In genomic region chr2:51108794-51109193, GRCh38 we compare ENCODE assay signal across 3 cellular contexts.
TF ChIP-seq lines count a peak whose summit lies in the region.

No MANE protein-coding gene starts in this region.

TF ChIP-seq in IMR-90, 13 proteins besides CTCF, POLR2A, EP300 and RAD21 (continued from another document):
- TF ChIP-seq BHLHE40 (IDR thresholded peaks at IDR 0.05; ENCODE audit: low read depth, low read length) (no peak), MXI1 (IDR thresholded peaks at IDR 0.05; ENCODE audit: borderline replicate concordance, low read depth, low read length) (no peak)

TF ChIP-seq in H1, 55 proteins besides CTCF, POLR2A, EP300 and RAD21 (continued from another document):
- no peak for TF ChIP-seq TAF7 (optimal IDR thresholded peaks at IDR 0.05; ENCODE audit: borderline replicate concordance, low read depth, low read length)
- TF ChIP-seq SIN3A (conservative IDR thresholded peaks at IDR 0.05 in 1 of 2, IDR thresholded peaks at IDR 0.05 in 1 of 2; ENCODE audit: low read depth in 1 of 2, low read length in 2 of 2), result no peak
- no peak for TF ChIP-seq E2F6 (IDR thresholded peaks at IDR 0.05)
- TF ChIP-seq NRF1 (IDR thresholded peaks at IDR 0.05; ENCODE audit: low read depth, low read length), result no peak
- peak; percentile 44; the same call in 1 of the 2 replicates for TF ChIP-seq CEBPB (IDR thresholded peaks at IDR 0.05; ENCODE audit: low read depth, low read length)
- TF ChIP-seq TEAD4 (IDR thresholded peaks at IDR 0.05; ENCODE audit: low read depth, low read length), result no peak
- no peak for TF ChIP-seq POLR2AphosphoS5 (IDR thresholded peaks at IDR 0.05; ENCODE audit: low read depth, low read length)

TF ChIP-seq in GM12891, 5 proteins besides CTCF, POLR2A, EP300 and RAD21 (continued from another document):
- no peak for TF ChIP-seq PAX5 (IDR thresholded peaks at IDR 0.05; ENCODE audit: insufficient read depth, low read length, severe bottlenecking)
- no peak for TF ChIP-seq POLR2AphosphoS5 (IDR thresholded peaks at IDR 0.05; ENCODE audit: low read depth, low read length)
- no peak for TF ChIP-seq SPI1 (IDR thresholded peaks at IDR 0.05; ENCODE audit: low read depth, low read length)
